Comparison of ENCODE assay signal across 3 cellular contexts in the genomic region with DNA sequence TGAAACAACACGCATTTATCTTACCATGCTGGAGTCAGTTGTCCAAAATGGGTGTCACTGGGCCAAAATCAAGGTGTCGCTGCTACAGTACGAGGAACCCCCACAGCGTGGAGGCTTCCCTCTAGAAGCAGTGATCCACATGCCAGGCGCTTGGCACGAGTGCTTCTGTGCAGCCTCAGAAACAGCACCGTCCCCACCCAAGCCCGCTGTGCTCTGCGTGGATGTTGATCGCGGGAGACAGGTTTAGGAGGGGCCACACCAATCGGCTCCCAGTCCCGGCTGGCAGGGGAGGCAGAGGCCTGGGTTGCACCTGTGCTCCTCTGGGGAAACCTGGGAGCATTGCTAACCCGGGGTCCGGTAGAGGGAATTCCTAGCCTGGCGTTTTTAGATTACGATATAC.
"Had no signal": no experiment of that assay in that cellular context is flagged by ENCODE, and none has a peak within 500 bp of the region (broad histone marks: within the 10 kb centered on the region; RNA-seq: fewer than 3 reads in every experiment).

No MANE protein-coding gene starts in this region.

- ATAC-seq: GM12878 had no signal

- DNase-seq: GDM1, GF-D8 had no signal

- H3K4me3 ChIP-seq: GM12878 had no signal
